Comparison of ENCODE assay signal across 8 cellular contexts in genomic region chr11:90204832-90205646, GRCh38. TPM values are rescaled to one million over a fixed set of nuclear protein-coding genes. Genes with fewer than 3 reads are reported as not detected.
A peak's percentile ranks its signal among the peaks of the same experiment; 100 is the strongest.
DNase-seq lines count a peak whose midpoint lies in the region; ATAC-seq, FAIRE-seq and TF ChIP-seq lines count a peak whose summit lies in the region.

No MANE protein-coding gene starts in this region.

- H3F3A ChIP-seq in SK-N-SH (replicated peaks; ENCODE audit: insufficient read depth): peaks cover 24% of the 10 kb centered on the region

- H4K8ac ChIP-seq in H9 (replicated peaks; ENCODE audit: insufficient read length, low read depth, low read length): no peak overlapping the region

- H3K4me1 ChIP-seq in H9 (ENCODE audit: insufficient read depth, low read length) (no peaks in the 10 kb centered on the region), SK-N-SH (ENCODE audit: control insufficient read depth in 1 of 2, insufficient read depth in 2 of 2, low read depth in 1 of 2, low read length in 1 of 2) (peaks cover 3 to 6% of the 10 kb centered on the region in 2 experiments; a peak in 3 of 4 replicates), esophagus muscularis mucosa (peaks cover 0 to 5% (median 0%) of the 10 kb centered on the region in 4 donors)

- H3K4me1 Mint-ChIP-seq in H9 (no peaks in the 10 kb centered on the region), osteocyte (ENCODE audit: unreplicated experiment) (peaks cover 12% of the 10 kb centered on the region)

- H3K14ac ChIP-seq in H9 (ENCODE audit: insufficient read depth, low read length): no peak overlapping the region

- intact Hi-C loops in esophagus muscularis mucosa (cut with DNase I): no loop called here

- H3K4me3 ChIP-seq in AG04449 (ENCODE audit: low read depth, low read length) (no peak overlapping the region), SK-N-SH (ENCODE audit: low read depth in 2 of 2, low read length in 1 of 2) (no peak overlapping the region; a peak in 1 of 4 replicates), esophagus muscularis mucosa (no peak overlapping the region)

- POLR2A ChIA-PET in AG04449 (lab: Yijun Ruan, JAX) (interaction anchor here (0.7 kb wide), 1 partner anchor 18 kb away, joined by 3 read pairs; no protein-coding TSS in a partner anchor), SK-N-SH (lab: Yijun Ruan, JAX) (no interaction called here)

- DNase-seq in AG04449 (ENCODE audit: low read depth, low spot score) (no peak), H9 (no peak), M059J (ENCODE audit: low read depth) (peak; percentile 61), SK-N-SH (peak; percentile 34), esophagus muscularis mucosa (ENCODE audit: extremely low spot score) (no peak), osteocyte (ENCODE audit: extremely low spot score, unreplicated experiment) (no peak)

- peak overlapping the region in 1 of 3 experiments; percentile 71; a peak in 1 of 7 replicates for H3K27ac Mint-ChIP-seq in H9
- H3K27ac Mint-ChIP-seq in osteocyte (ENCODE audit: unreplicated experiment): peak overlapping the region; percentile 43

- peak; percentile 92 for FAIRE-seq in G401.6 (lab: Jason Lieb, UNC)

- CTCF ChIA-PET in AG04449 (lab: Yijun Ruan, JAX): interaction anchor here (0.6 to 2.7 kb wide), 15 partner anchors 9 to 590 kb away, joined by 3 to 34 read pairs (median 5); no protein-coding TSS in a partner anchor
- CTCF ChIA-PET in SK-N-SH (lab: Yijun Ruan, JAX): interaction anchor here (0.8 to 2.3 kb wide), 18 partner anchors 9 to 211 kb away, joined by 3 to 47 read pairs (median 4); partner anchors contain the start of gene CHORDC1

- peaks cover 31 to 70% (median 60%) of the 10 kb centered on the region in 3 experiments; a peak in 6 of 7 replicates for H3K36me3 Mint-ChIP-seq in H9 (ENCODE audit: insufficient read depth in 1 of 3, low read depth in 3 of 3)
- peaks cover 35% of the 10 kb centered on the region for H3K36me3 Mint-ChIP-seq in osteocyte (ENCODE audit: unreplicated experiment)

- no peak overlapping the region for H3K18ac ChIP-seq in H9 (ENCODE audit: insufficient read length, low read depth, low read length)

- no peak overlapping the region for H2BK20ac ChIP-seq in H9 (ENCODE audit: low read depth, low read length, poor library complexity, severe bottlenecking)

- H3K56ac ChIP-seq in H9 (ENCODE audit: insufficient read length, low read depth, low read length): no peak overlapping the region

- H3K27me3 ChIP-seq in H9 (ENCODE audit: insufficient read depth, low read length) (no peaks in the 10 kb centered on the region), SK-N-SH (ENCODE audit: insufficient read depth) (no peaks in the 10 kb centered on the region), esophagus muscularis mucosa (no peaks in the 10 kb centered on the region)

- H3K79me2 ChIP-seq in H9 (ENCODE audit: insufficient read depth, low read length): no peaks in the 10 kb centered on the region
- H3K79me2 ChIP-seq in SK-N-SH (ENCODE audit: insufficient read depth): peaks cover 11% of the 10 kb centered on the region; the same call in 1 of the 2 replicates

- H3K9me3 ChIP-seq in H9 (ENCODE audit: control insufficient read depth, low read depth, low read length): no peaks in the 10 kb centered on the region
- H3K9me3 ChIP-seq in SK-N-SH: no peaks in the 10 kb centered on the region
- no peaks in the 10 kb centered on the region for H3K9me3 ChIP-seq in esophagus muscularis mucosa

- H2AFZ ChIP-seq in H9 (ENCODE audit: low read length) (no peak overlapping the region), SK-N-SH (ENCODE audit: low read depth) (no peak overlapping the region)

- H3K27me3 Mint-ChIP-seq in H9 (ENCODE audit: low read depth) (no peaks in the 10 kb centered on the region), osteocyte (ENCODE audit: unreplicated experiment) (no peaks in the 10 kb centered on the region)

- no peak overlapping the region for H3K27ac ChIP-seq in H9 (ENCODE audit: insufficient read length, low read depth, low read length)
- H3K27ac ChIP-seq in SK-N-SH (ENCODE audit: low read depth in 2 of 2, low read length in 1 of 2): peak overlapping the region; percentile 22 to 46; a peak in 3 of 4 replicates
- no peak overlapping the region for H3K27ac ChIP-seq in esophagus muscularis mucosa (replicated peaks in 1 of 4)

- no peaks in the 10 kb centered on the region for H3K9me2 ChIP-seq in SK-N-SH

- no peak overlapping the region for H4K91ac ChIP-seq in H9 (ENCODE audit: insufficient read length, low read depth, low read length)

- WGBS in H9 (ENCODE audit: extremely low coverage, insufficient read length, low lambda C conversion rate): no CpG with 5 or more reads among the region's 3 CpGs
- 26% methylated on average over 3 of the region's 3 CpGs for WGBS in SK-N-SH (ENCODE audit: low lambda C conversion rate)
- WGBS in esophagus muscularis mucosa: 13% methylated on average over 3 of the region's 3 CpGs

- H2AK5ac ChIP-seq in H9 (ENCODE audit: insufficient read length, low read length): no peak overlapping the region

- no peaks in the 10 kb centered on the region for H3K79me1 ChIP-seq in H9 (ENCODE audit: insufficient read depth, low read depth, low read length, poor library complexity, severe bottlenecking)

- H4K20me1 ChIP-seq in H9 (ENCODE audit: control insufficient read depth, insufficient read depth, insufficient read length): no peaks in the 10 kb centered on the region
- no peaks in the 10 kb centered on the region for H4K20me1 ChIP-seq in SK-N-SH (ENCODE audit: insufficient read depth)

- no peak overlapping the region for H2BK5ac ChIP-seq in H9 (ENCODE audit: insufficient read length, low read length)

- TF ChIP-seq RAD21 in SK-N-SH (IDR thresholded peaks at IDR 0.05; ENCODE audit: low read length): peak; percentile 64

- H3K23ac ChIP-seq in H9 (ENCODE audit: insufficient read length, low read depth, low read length): no peak overlapping the region

- H3K4me2 ChIP-seq in H9 (ENCODE audit: insufficient read depth, insufficient read length, low read length) (no peak overlapping the region), SK-N-SH (peak overlapping the region; percentile 4; the same call in 1 of the 2 replicates)

- H4K5ac ChIP-seq in H9 (ENCODE audit: insufficient read length, low read depth, low read length): no peak overlapping the region

- H3K4ac ChIP-seq in H9 (ENCODE audit: low read depth, low read length): no peak overlapping the region

- no peak overlapping the region for H2BK12ac ChIP-seq in H9 (ENCODE audit: insufficient read length, low read depth, low read length)

- H3K4me3 Mint-ChIP-seq in H9 (no peak overlapping the region), osteocyte (ENCODE audit: unreplicated experiment) (no peak overlapping the region)

- no peaks in the 10 kb centered on the region for H3K23me2 ChIP-seq in H9 (ENCODE audit: insufficient read length, low read depth, low read length, poor library complexity, severe bottlenecking)

- H3K36me3 ChIP-seq in SK-N-SH (replicated peaks in 1 of 2; ENCODE audit: control insufficient read depth in 1 of 2, insufficient read depth in 2 of 2, low read length in 1 of 2) (peaks cover 79 to 91% of the 10 kb centered on the region in 2 experiments), esophagus muscularis mucosa (peaks cover 18 to 88% (median 58%) of the 10 kb centered on the region in 4 donors)

- ATAC-seq in HG03196 (IDR thresholded peaks at IDR 0.05; ENCODE audit: unreplicated experiment): no peak

- no peak overlapping the region for H2BK15ac ChIP-seq in H9 (ENCODE audit: low read depth, low read length)

- H3K9me3 Mint-ChIP-seq in H9 (no peaks in the 10 kb centered on the region), osteocyte (ENCODE audit: unreplicated experiment) (no peaks in the 10 kb centered on the region)

- H3K9ac ChIP-seq in H9 (ENCODE audit: extremely low read depth, insufficient read length, low read length) (no peak overlapping the region), SK-N-SH (no peak overlapping the region)

- TF ChIP-seq EP300 in SK-N-SH (IDR thresholded peaks at IDR 0.05; ENCODE audit: borderline replicate concordance in 1 of 2, low read depth in 1 of 2, low read length in 1 of 2): no peak
- TF ChIP-seq EP300 in esophagus muscularis mucosa (IDR thresholded peaks at IDR 0.05): no peak

- no peak overlapping the region for H3T11ph ChIP-seq in H9 (ENCODE audit: low read length)

- no peak overlapping the region for H2BK120ac ChIP-seq in H9 (ENCODE audit: low read depth, low read length, poor library complexity, severe bottlenecking)

- TF ChIP-seq POLR2A in esophagus muscularis mucosa (IDR thresholded peaks at IDR 0.05; ENCODE audit: low read depth): no peak

- peak; percentile 76 for TF ChIP-seq CTCF in AG04449 (IDR thresholded peaks at IDR 0.05; ENCODE audit: insufficient read depth, low read length, missing control alignments)
- TF ChIP-seq CTCF in H9 (conservative IDR thresholded peaks at IDR 0.05): peak; percentile 86
- TF ChIP-seq CTCF in SK-N-SH (IDR thresholded peaks at IDR 0.05): peak; percentile 96
- peak; percentile 79 to 91 (median 86) for TF ChIP-seq CTCF in esophagus muscularis mucosa (IDR thresholded peaks at IDR 0.05)
- TF ChIP-seq CTCF in osteocyte (IDR thresholded peaks at IDR 0.05): peak; percentile 84

TF ChIP-seq in SK-N-SH, 30 proteins besides CTCF, POLR2A, EP300 and RAD21:
- TF ChIP-seq FOXM1 (IDR thresholded peaks at IDR 0.05; ENCODE audit: low read depth): no peak
- TF ChIP-seq MAX (IDR thresholded peaks at IDR 0.05; ENCODE audit: low read depth): no peak
- no peak for TF ChIP-seq ELF1 (IDR thresholded peaks at IDR 0.05)
- no peak for TF ChIP-seq FOSL2 (IDR thresholded peaks at IDR 0.05; ENCODE audit: borderline replicate concordance, low read depth)
- peak; percentile 33 for TF ChIP-seq SMC3 (IDR thresholded peaks at IDR 0.05; ENCODE audit: low read depth, low read length)

RNA-seq across cellular contexts. Expression of gene CHORDC1, which starts 17.8 kb away (rescaled TPM):
- total RNA-seq in H9 (2021) (76.6 and 77.7 TPM in 2 replicates), esophagus muscularis mucosa (10 to 100 TPM; 37.6 to 71.8 (median 45.4) TPM), osteocyte (30.8 and 35.1 TPM in 2 replicates)
- total RNA-seq in M059J (2014; rRNA removed; shearing (Covaris generic)): 45.1 and 46.5 TPM in 2 replicates
- polyA plus RNA-seq in SK-N-SH (2012; rRNA removed): 12.1 and 14.0 TPM in 2 replicates
- 16.1 and 18.2 TPM in 2 replicates for polyA plus RNA-seq in SK-N-SH (2012; cell fraction: cytosol; rRNA removed)
- 13.4 and 19.8 TPM in 2 replicates for polyA plus RNA-seq in SK-N-SH (2012; cell fraction: nucleus; rRNA removed)

Comparison
In these comparisons a context has a peak if more than half of its experiments do, and no peak if none do; other contexts are left out.
1. DNase-seq: peak in M059J (single experiment) and SK-N-SH (single experiment); none in AG04449 (single experiment), H9 (single experiment), esophagus muscularis mucosa (single experiment) and osteocyte (single experiment).
2. H3K27ac ChIP-seq: peak in SK-N-SH (2 of 2); none in H9 (single experiment) and esophagus muscularis mucosa (0 of 4).
3. Peak in every context shown above with its lines, with median percentiles within 50 percentile points of each other: CTCF ChIP-seq.